In genomic region chr3:50233176-50233575, GRCh38 we compare ENCODE assay signal across 24 cellular contexts. TPM values are rescaled to one million over a fixed set of nuclear protein-coding genes. Genes with fewer than 3 reads are reported as not detected.
DNase-seq lines count a peak whose midpoint lies in the region; TF ChIP-seq lines count a peak whose summit lies in the region.
"Had no signal": no experiment of that assay in that cellular context is flagged by ENCODE, and none has a peak within 500 bp of the region (broad histone marks: within the 10 kb centered on the region; RNA-seq: fewer than 3 reads in every experiment).

No MANE protein-coding gene starts in this region.

- peak overlapping the region; percentile 63 for H3K27ac Mint-ChIP-seq in activated naive CD4-positive, alpha-beta T cell treated with anti-CD3 and anti-CD28 coated beads, Interleukin-2, amount 10 ng/mL, durations not matched to agents 7 days and 5 days
- H3K27ac Mint-ChIP-seq in progenitor cell of endocrine pancreas = peak overlapping the region; percentile 79
- no peak overlapping the region for H3K27ac Mint-ChIP-seq in activated T-helper 1 cell treated with anti-CD3 and anti-CD28 coated beads, Interleukin-12 subunit alpha, Interleukin-12 subunit beta, Interleukin-2, Interleukin-4 antibody, amounts not matched to agents 30 ng/mL and 10 ng/mL and 1 ng/mL, durations not matched to agents 14 hours and 24 hours and 36 hours
- H3K27ac Mint-ChIP-seq: HFFc6, WTC11 had no signal

- no peaks in the 10 kb centered on the region for H3K9me3 ChIP-seq in ectodermal cell (ENCODE audit: control insufficient read depth, low read length)
- H3K9me3 ChIP-seq: gastroesophageal sphincter, SJCRH30, upper lobe of left lung had no signal

- H3K36me3 ChIP-seq in ectodermal cell (ENCODE audit: control insufficient read depth, insufficient read depth, low read length) = no peaks in the 10 kb centered on the region
- H3K36me3 ChIP-seq: gastroesophageal sphincter, SJCRH30, upper lobe of left lung had no signal

- no peak overlapping the region for H3K4me3 Mint-ChIP-seq in activated naive CD4-positive, alpha-beta T cell treated with anti-CD3 and anti-CD28 coated beads, Interleukin-2, amount 10 ng/mL, durations not matched to agents 7 days and 5 days
- no peak overlapping the region for H3K4me3 Mint-ChIP-seq in progenitor cell of endocrine pancreas (ENCODE audit: low read depth)
- no peak overlapping the region for H3K4me3 Mint-ChIP-seq in activated T-helper 1 cell treated with anti-CD3 and anti-CD28 coated beads, Interleukin-12 subunit alpha, Interleukin-12 subunit beta, Interleukin-2, Interleukin-4 antibody, amounts not matched to agents 30 ng/mL and 10 ng/mL and 1 ng/mL, durations not matched to agents 14 hours and 24 hours and 36 hours
- H3K4me3 Mint-ChIP-seq: activated naive CD8-positive, alpha-beta T cell treated with anti-CD3 and anti-CD28 coated beads, Interleukin-2, amount 10 ng/mL, durations not matched to agents 7 days and 5 days; activated T-cell treated with anti-CD3 and anti-CD28 coated beads, Interleukin-2, amount 50 U/mL, for 72 hours; HFFc6; WTC11 had no signal

- CTCF ChIA-PET in activated naive CD4-positive, alpha-beta T cell treated with anti-CD3 and anti-CD28 coated beads, Interleukin-2, amount 10 ng/mL, durations not matched to agents 7 days and 5 days (lab: Charles Lee) = interaction anchor here (1.6 to 6.3 kb wide), 3 partner anchors 10 to 23 kb away, joined by 6 to 50 read pairs (median 7); no protein-coding TSS in a partner anchor

- H3K9me3 Mint-ChIP-seq in activated naive CD4-positive, alpha-beta T cell treated with anti-CD3 and anti-CD28 coated beads, Interleukin-2, amount 10 ng/mL, durations not matched to agents 7 days and 5 days = no peaks in the 10 kb centered on the region
- H3K9me3 Mint-ChIP-seq in progenitor cell of endocrine pancreas (ENCODE audit: low read depth) = no peaks in the 10 kb centered on the region
- H3K9me3 Mint-ChIP-seq in activated T-helper 1 cell treated with anti-CD3 and anti-CD28 coated beads, Interleukin-12 subunit alpha, Interleukin-12 subunit beta, Interleukin-2, Interleukin-4 antibody, amounts not matched to agents 30 ng/mL and 10 ng/mL and 1 ng/mL, durations not matched to agents 14 hours and 24 hours and 36 hours = no peaks in the 10 kb centered on the region
- H3K9me3 Mint-ChIP-seq: activated naive CD8-positive, alpha-beta T cell treated with anti-CD3 and anti-CD28 coated beads, Interleukin-2, amount 10 ng/mL, durations not matched to agents 7 days and 5 days; activated T-cell treated with anti-CD3 and anti-CD28 coated beads, Interleukin-2, amount 50 U/mL, for 72 hours; HFFc6; T-helper 2 cell treated with Interferon-gamma antibody and Interleukin-4, amounts not matched to agents 5 μg/mL and 100 μg/mL, for 36 hours; WTC11 had no signal

- H3K27ac ChIP-seq in ectodermal cell (ENCODE audit: insufficient read depth, low read depth, low read length, poor library complexity, severe bottlenecking) = peak overlapping the region; percentile 44
- H3K27ac ChIP-seq: C4-2B, gastroesophageal sphincter, SJCRH30 had no signal

- DNase-seq in activated naive CD4-positive, alpha-beta T cell treated with anti-CD3 and anti-CD28 coated beads, Interleukin-2, amount 10 ng/mL, durations not matched to agents 7 days and 5 days = no peak
- DNase-seq in activated naive CD4-positive, alpha-beta T cell (lab: John Stamatoyannopoulos, UW) = no peak
- DNase-seq in progenitor cell of endocrine pancreas (ENCODE audit: low spot score, unreplicated experiment) = no peak
- DNase-seq in amygdala (lab: John Stamatoyannopoulos, UW) = no peak
- DNase-seq in activated T-helper 1 cell treated with anti-CD3 and anti-CD28 coated beads, Interleukin-12 subunit alpha, Interleukin-12 subunit beta, Interleukin-2, Interleukin-4 antibody, amounts not matched to agents 30 ng/mL and 10 ng/mL and 1 ng/mL, durations not matched to agents 14 hours and 24 hours and 36 hours (ENCODE audit: low spot score) = no peak
- DNase-seq: activated naive CD8-positive, alpha-beta T cell treated with anti-CD3 and anti-CD28 coated beads, Interleukin-2, amount 10 ng/mL, durations not matched to agents 7 days and 5 days; activated T-cell treated with anti-CD3 and anti-CD28 coated beads, Interleukin-2, amount 50 U/mL, for 72 hours; dermis blood vessel endothelial cell; HFFc6; left colon; midbrain; NCI-H1092 treated with DMSO at 0.1 percent for 48 hours; NCI-H2171; PC-3; right cardiac atrium; stimulated activated CD4-positive, alpha-beta T cell treated with anti-CD3 and anti-CD28 coated beads, Interleukin-15, amount 100 ng/mL, for 24 hours; stimulated activated naive CD4-positive, alpha-beta T cell; upper lobe of left lung had no signal

- H3K4me3 ChIP-seq in ectodermal cell (ENCODE audit: insufficient read depth, low read depth, low read length) = no peak overlapping the region
- H3K4me3 ChIP-seq: gastroesophageal sphincter, SJCRH30, upper lobe of left lung had no signal

- intact Hi-C loops in activated T-helper 1 cell treated with anti-CD3 and anti-CD28 coated beads, Interleukin-12 subunit alpha, Interleukin-12 subunit beta, Interleukin-2, Interleukin-4 antibody, amounts not matched to agents 30 ng/mL and 10 ng/mL and 1 ng/mL, durations not matched to agents 14 hours and 24 hours and 36 hours (cut with micrococcal nuclease) = no loop called here

- H3K27me3 Mint-ChIP-seq in activated naive CD4-positive, alpha-beta T cell treated with anti-CD3 and anti-CD28 coated beads, Interleukin-2, amount 10 ng/mL, durations not matched to agents 7 days and 5 days = peaks cover 3% of the 10 kb centered on the region
- H3K27me3 Mint-ChIP-seq in progenitor cell of endocrine pancreas = no peaks in the 10 kb centered on the region
- no peaks in the 10 kb centered on the region for H3K27me3 Mint-ChIP-seq in activated T-helper 1 cell treated with anti-CD3 and anti-CD28 coated beads, Interleukin-12 subunit alpha, Interleukin-12 subunit beta, Interleukin-2, Interleukin-4 antibody, amounts not matched to agents 30 ng/mL and 10 ng/mL and 1 ng/mL, durations not matched to agents 14 hours and 24 hours and 36 hours (ENCODE audit: insufficient read depth)
- H3K27me3 Mint-ChIP-seq: activated naive CD8-positive, alpha-beta T cell treated with anti-CD3 and anti-CD28 coated beads, Interleukin-2, amount 10 ng/mL, durations not matched to agents 7 days and 5 days had no signal

- WGBS in ectodermal cell, 2 experiments = 71 to 75% methylated on average over 4 of the region's 4 CpGs

- H3K36me3 Mint-ChIP-seq in activated naive CD4-positive, alpha-beta T cell treated with anti-CD3 and anti-CD28 coated beads, Interleukin-2, amount 10 ng/mL, durations not matched to agents 7 days and 5 days = peaks cover 18% of the 10 kb centered on the region
- H3K36me3 Mint-ChIP-seq in progenitor cell of endocrine pancreas (ENCODE audit: insufficient read depth) = no peaks in the 10 kb centered on the region
- peaks cover 4% of the 10 kb centered on the region for H3K36me3 Mint-ChIP-seq in activated T-helper 1 cell treated with anti-CD3 and anti-CD28 coated beads, Interleukin-12 subunit alpha, Interleukin-12 subunit beta, Interleukin-2, Interleukin-4 antibody, amounts not matched to agents 30 ng/mL and 10 ng/mL and 1 ng/mL, durations not matched to agents 14 hours and 24 hours and 36 hours (ENCODE audit: low read depth)
- H3K36me3 Mint-ChIP-seq: WTC11 had no signal

- no peaks in the 10 kb centered on the region for H3K27me3 ChIP-seq in ectodermal cell (ENCODE audit: control insufficient read depth, insufficient read depth, low read length, poor library complexity, severe bottlenecking)
- H3K27me3 ChIP-seq: gastroesophageal sphincter, SJCRH30, upper lobe of left lung had no signal

- H3K4me1 Mint-ChIP-seq in activated naive CD4-positive, alpha-beta T cell treated with anti-CD3 and anti-CD28 coated beads, Interleukin-2, amount 10 ng/mL, durations not matched to agents 7 days and 5 days = peaks cover 41% of the 10 kb centered on the region
- H3K4me1 Mint-ChIP-seq in progenitor cell of endocrine pancreas (ENCODE audit: low read depth) = peaks cover 40% of the 10 kb centered on the region
- peaks cover 23% of the 10 kb centered on the region for H3K4me1 Mint-ChIP-seq in activated T-helper 1 cell treated with anti-CD3 and anti-CD28 coated beads, Interleukin-12 subunit alpha, Interleukin-12 subunit beta, Interleukin-2, Interleukin-4 antibody, amounts not matched to agents 30 ng/mL and 10 ng/mL and 1 ng/mL, durations not matched to agents 14 hours and 24 hours and 36 hours (ENCODE audit: low read depth)

- TF ChIP-seq CTCF in progenitor cell of endocrine pancreas (IDR thresholded peaks at IDR 0.05; ENCODE audit: unreplicated experiment) = no peak

- peaks cover 37% of the 10 kb centered on the region for H3K4me1 ChIP-seq in ectodermal cell (ENCODE audit: control insufficient read depth, insufficient read depth, low read length)

RNA-seq across cellular contexts. Expression of gene GNAI2, which starts 2.8 kb away (rescaled TPM):
- polyA plus RNA-seq in ectodermal cell (2013, experiment 1 of 4) = 374 TPM
- 389 TPM for polyA plus RNA-seq in ectodermal cell (2013, experiment 2 of 4)
- 311 TPM for polyA plus RNA-seq in ectodermal cell (2013, experiment 3 of 4)
- 351 TPM for polyA plus RNA-seq in ectodermal cell (2013, experiment 4 of 4)
- total RNA-seq in progenitor cell of endocrine pancreas = 158 and 171 TPM in 2 replicates
- 237 and 238 TPM in 2 replicates for total RNA-seq in activated T-helper 1 cell treated with anti-CD3 and anti-CD28 coated beads, Interleukin-12 subunit alpha, Interleukin-12 subunit beta, Interleukin-2, Interleukin-4 antibody, amounts not matched to agents 30 ng/mL and 10 ng/mL and 1 ng/mL, durations not matched to agents 14 hours and 24 hours and 36 hours

RNA-seq across cellular contexts. Expression of gene SLC38A3, which starts 28.1 kb away (rescaled TPM):
- polyA plus RNA-seq in ectodermal cell (2013, experiment 1 of 4) = 3.6 TPM
- 2.9 TPM for polyA plus RNA-seq in ectodermal cell (2013, experiment 2 of 4)
- polyA plus RNA-seq in ectodermal cell (2013, experiment 3 of 4) = 4.5 TPM
- polyA plus RNA-seq in ectodermal cell (2013, experiment 4 of 4) = 3.0 TPM
- total RNA-seq in progenitor cell of endocrine pancreas = 43.5 and 44.7 TPM in 2 replicates
- total RNA-seq in activated T-helper 1 cell treated with anti-CD3 and anti-CD28 coated beads, Interleukin-12 subunit alpha, Interleukin-12 subunit beta, Interleukin-2, Interleukin-4 antibody, amounts not matched to agents 30 ng/mL and 10 ng/mL and 1 ng/mL, durations not matched to agents 14 hours and 24 hours and 36 hours = not detected in 2 replicates
- total RNA-seq: activated naive CD8-positive, alpha-beta T cell treated with anti-CD3 and anti-CD28 coated beads, Interleukin-2, amount 10 ng/mL, durations not matched to agents 7 days and 5 days; activated T-cell treated with anti-CD3 and anti-CD28 coated beads, Interleukin-2, amount 50 U/mL, for 72 hours; dermis blood vessel endothelial cell; left colon had no signal

RNA-seq across cellular contexts. Expression of gene SEMA3B, which starts 35.8 kb away (rescaled TPM):
- polyA plus RNA-seq in ectodermal cell (2013, experiment 1 of 4) = 17.9 TPM
- polyA plus RNA-seq in ectodermal cell (2013, experiment 2 of 4) = 19.8 TPM
- polyA plus RNA-seq in ectodermal cell (2013, experiment 3 of 4) = 13.0 TPM
- 18.3 TPM for polyA plus RNA-seq in ectodermal cell (2013, experiment 4 of 4)
- total RNA-seq in progenitor cell of endocrine pancreas = 24.6 and 27.6 TPM in 2 replicates
- total RNA-seq in activated T-helper 1 cell treated with anti-CD3 and anti-CD28 coated beads, Interleukin-12 subunit alpha, Interleukin-12 subunit beta, Interleukin-2, Interleukin-4 antibody, amounts not matched to agents 30 ng/mL and 10 ng/mL and 1 ng/mL, durations not matched to agents 14 hours and 24 hours and 36 hours = 0.49 and 1.0 TPM in 2 replicates

RNA-seq across cellular contexts. Expression of gene GNAT1, which starts 41.8 kb away (rescaled TPM):
- polyA plus RNA-seq in ectodermal cell (2013, experiment 1 of 4) = not detected
- 0.78 TPM for polyA plus RNA-seq in ectodermal cell (2013, experiment 2 of 4)
- polyA plus RNA-seq in ectodermal cell (2013, experiment 3 of 4) = not detected
- not detected for polyA plus RNA-seq in ectodermal cell (2013, experiment 4 of 4)
- total RNA-seq in progenitor cell of endocrine pancreas = 0.12 and 0.91 TPM in 2 replicates
- not detected in 2 replicates for total RNA-seq in activated T-helper 1 cell treated with anti-CD3 and anti-CD28 coated beads, Interleukin-12 subunit alpha, Interleukin-12 subunit beta, Interleukin-2, Interleukin-4 antibody, amounts not matched to agents 30 ng/mL and 10 ng/mL and 1 ng/mL, durations not matched to agents 14 hours and 24 hours and 36 hours
- total RNA-seq: activated naive CD8-positive, alpha-beta T cell treated with anti-CD3 and anti-CD28 coated beads, Interleukin-2, amount 10 ng/mL, durations not matched to agents 7 days and 5 days; activated T-cell treated with anti-CD3 and anti-CD28 coated beads, Interleukin-2, amount 50 U/mL, for 72 hours; dermis blood vessel endothelial cell; gastroesophageal sphincter; HFFc6; left colon; right cardiac atrium had no signal
- polyA plus RNA-seq: right cardiac atrium had no signal

RNA-seq across cellular contexts. Expression of gene LSMEM2, which starts 45.7 kb away (rescaled TPM):
- polyA plus RNA-seq in ectodermal cell (2013, experiment 1 of 4) = 0.28 TPM
- polyA plus RNA-seq in ectodermal cell (2013, experiment 2 of 4) = 0.37 TPM
- 0.16 TPM for polyA plus RNA-seq in ectodermal cell (2013, experiment 3 of 4)
- polyA plus RNA-seq in ectodermal cell (2013, experiment 4 of 4) = 0.41 TPM
- not detected in 2 replicates for total RNA-seq in progenitor cell of endocrine pancreas
- total RNA-seq in activated T-helper 1 cell treated with anti-CD3 and anti-CD28 coated beads, Interleukin-12 subunit alpha, Interleukin-12 subunit beta, Interleukin-2, Interleukin-4 antibody, amounts not matched to agents 30 ng/mL and 10 ng/mL and 1 ng/mL, durations not matched to agents 14 hours and 24 hours and 36 hours = not detected in 2 replicates
- total RNA-seq: activated naive CD8-positive, alpha-beta T cell treated with anti-CD3 and anti-CD28 coated beads, Interleukin-2, amount 10 ng/mL, durations not matched to agents 7 days and 5 days; dermis blood vessel endothelial cell; gastroesophageal sphincter; left colon; PC-3; SJCRH30 had no signal

Comparison
In these comparisons a context has a peak if more than half of its experiments do, and no peak if none do; other contexts are left out.
1. RNA of gene SLC38A3, which starts 28.1 kb away (total RNA-seq): 43.5 to 44.7 TPM in progenitor cell of endocrine pancreas; not detected in activated T-helper 1 cell treated with anti-CD3 and anti-CD28 coated beads, Interleukin-12 subunit alpha, Interleukin-12 subunit beta, Interleukin-2, Interleukin-4 antibody, amounts not matched to agents 30 ng/mL and 10 ng/mL and 1 ng/mL, durations not matched to agents 14 hours and 24 hours and 36 hours; every median in the first group is over 10 times any median in the second.
2. RNA of gene SEMA3B, which starts 35.8 kb away (total RNA-seq): 24.6 to 27.6 TPM in progenitor cell of endocrine pancreas; 0.49 to 1.0 TPM in activated T-helper 1 cell treated with anti-CD3 and anti-CD28 coated beads, Interleukin-12 subunit alpha, Interleukin-12 subunit beta, Interleukin-2, Interleukin-4 antibody, amounts not matched to agents 30 ng/mL and 10 ng/mL and 1 ng/mL, durations not matched to agents 14 hours and 24 hours and 36 hours; every median in the first group is over 10 times any median in the second.